Comparison of ENCODE assay signal across 2 cellular contexts in the genomic region with DNA sequence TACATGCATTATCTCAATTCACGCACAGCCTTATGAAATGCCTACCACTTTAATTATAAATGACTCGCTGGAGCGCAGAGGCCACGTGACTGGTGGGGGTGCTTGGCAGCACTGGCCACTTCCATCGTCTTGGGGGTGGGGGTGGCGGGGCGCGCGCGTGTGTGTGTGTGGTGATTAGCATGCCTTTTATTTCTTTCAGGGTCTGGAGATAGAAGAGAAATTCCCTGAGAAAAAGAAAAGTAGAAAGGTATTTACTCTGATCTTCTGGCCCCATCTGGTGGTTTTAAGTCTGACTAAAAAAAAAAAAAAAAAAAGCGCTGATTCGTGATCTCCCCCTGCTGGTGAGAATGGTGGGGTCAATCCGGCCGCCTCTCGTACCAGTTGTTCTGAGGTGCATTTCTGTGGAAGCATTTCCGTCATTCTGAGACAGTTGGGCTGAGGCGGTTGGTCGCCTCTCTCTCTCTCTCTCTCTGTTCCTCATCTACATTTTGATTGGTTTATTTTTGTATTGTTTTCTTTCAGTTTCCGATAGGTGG.
TF ChIP-seq lines count a peak whose summit lies in the region.

A gene with protein sequence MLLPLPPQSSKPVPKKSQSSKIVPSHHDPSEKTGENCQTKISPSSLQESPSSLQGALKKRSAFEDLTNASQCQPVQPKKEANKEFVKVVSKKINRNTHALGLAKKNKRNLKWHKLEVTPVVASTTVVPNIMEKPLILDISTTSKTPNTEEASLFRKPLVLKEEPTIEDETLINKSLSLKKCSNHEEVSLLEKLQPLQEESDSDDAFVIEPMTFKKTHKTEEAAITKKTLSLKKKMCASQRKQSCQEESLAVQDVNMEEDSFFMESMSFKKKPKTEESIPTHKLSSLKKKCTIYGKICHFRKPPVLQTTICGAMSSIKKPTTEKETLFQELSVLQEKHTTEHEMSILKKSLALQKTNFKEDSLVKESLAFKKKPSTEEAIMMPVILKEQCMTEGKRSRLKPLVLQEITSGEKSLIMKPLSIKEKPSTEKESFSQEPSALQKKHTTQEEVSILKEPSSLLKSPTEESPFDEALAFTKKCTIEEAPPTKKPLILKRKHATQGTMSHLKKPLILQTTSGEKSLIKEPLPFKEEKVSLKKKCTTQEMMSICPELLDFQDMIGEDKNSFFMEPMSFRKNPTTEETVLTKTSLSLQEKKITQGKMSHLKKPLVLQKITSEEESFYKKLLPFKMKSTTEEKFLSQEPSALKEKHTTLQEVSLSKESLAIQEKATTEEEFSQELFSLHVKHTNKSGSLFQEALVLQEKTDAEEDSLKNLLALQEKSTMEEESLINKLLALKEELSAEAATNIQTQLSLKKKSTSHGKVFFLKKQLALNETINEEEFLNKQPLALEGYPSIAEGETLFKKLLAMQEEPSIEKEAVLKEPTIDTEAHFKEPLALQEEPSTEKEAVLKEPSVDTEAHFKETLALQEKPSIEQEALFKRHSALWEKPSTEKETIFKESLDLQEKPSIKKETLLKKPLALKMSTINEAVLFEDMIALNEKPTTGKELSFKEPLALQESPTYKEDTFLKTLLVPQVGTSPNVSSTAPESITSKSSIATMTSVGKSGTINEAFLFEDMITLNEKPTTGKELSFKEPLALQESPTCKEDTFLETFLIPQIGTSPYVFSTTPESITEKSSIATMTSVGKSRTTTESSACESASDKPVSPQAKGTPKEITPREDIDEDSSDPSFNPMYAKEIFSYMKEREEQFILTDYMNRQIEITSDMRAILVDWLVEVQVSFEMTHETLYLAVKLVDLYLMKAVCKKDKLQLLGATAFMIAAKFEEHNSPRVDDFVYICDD (N-terminal part only) (plus strand): TSS at position 402 of the 536 bp plus-strand sequence. CDS start 80,399 bp downstream, outside the sequence.

TF ChIP-seq in IMR-90, 13 proteins besides CTCF, POLR2A, EP300 and RAD21:
- TF ChIP-seq SMC3 (IDR thresholded peaks at IDR 0.05; ENCODE audit: low read depth, low read length): peak; percentile 55
- TF ChIP-seq MAFK (IDR thresholded peaks at IDR 0.05; ENCODE audit: low read depth, low read length): no peak
- TF ChIP-seq, protein P1, sequence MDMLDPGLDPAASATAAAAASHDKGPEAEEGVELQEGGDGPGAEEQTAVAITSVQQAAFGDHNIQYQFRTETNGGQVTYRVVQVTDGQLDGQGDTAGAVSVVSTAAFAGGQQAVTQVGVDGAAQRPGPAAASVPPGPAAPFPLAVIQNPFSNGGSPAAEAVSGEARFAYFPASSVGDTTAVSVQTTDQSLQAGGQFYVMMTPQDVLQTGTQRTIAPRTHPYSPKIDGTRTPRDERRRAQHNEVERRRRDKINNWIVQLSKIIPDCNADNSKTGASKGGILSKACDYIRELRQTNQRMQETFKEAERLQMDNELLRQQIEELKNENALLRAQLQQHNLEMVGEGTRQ (IDR thresholded peaks at IDR 0.05; ENCODE audit: low read depth, low read length): peak; percentile 85
- TF ChIP-seq BHLHE40 (IDR thresholded peaks at IDR 0.05; ENCODE audit: low read depth, low read length): 0 out of 2 replicates have a peak, but pooled peaks have one; percentile 3

TF ChIP-seq in PFSK-1, 5 proteins besides CTCF, POLR2A, EP300 and RAD21:
- no peak for TF ChIP-seq FOXP2 (optimal IDR thresholded peaks at IDR 0.05; ENCODE audit: borderline replicate concordance, extremely low read depth, extremely low read length, insufficient read depth)
- peak; percentile 52; the same call in 1 of the 2 replicates for TF ChIP-seq POLR2AphosphoS5 (IDR thresholded peaks at IDR 0.05; ENCODE audit: low read depth, low read length)
- TF ChIP-seq SIN3A (IDR thresholded peaks at IDR 0.05; ENCODE audit: borderline replicate concordance, insufficient read depth, low read length): no peak
TF ChIP-seq in PFSK-1: peak in this region for 1.
